Comparison of ENCODE assay signal across 10 cellular contexts in the genomic region with DNA sequence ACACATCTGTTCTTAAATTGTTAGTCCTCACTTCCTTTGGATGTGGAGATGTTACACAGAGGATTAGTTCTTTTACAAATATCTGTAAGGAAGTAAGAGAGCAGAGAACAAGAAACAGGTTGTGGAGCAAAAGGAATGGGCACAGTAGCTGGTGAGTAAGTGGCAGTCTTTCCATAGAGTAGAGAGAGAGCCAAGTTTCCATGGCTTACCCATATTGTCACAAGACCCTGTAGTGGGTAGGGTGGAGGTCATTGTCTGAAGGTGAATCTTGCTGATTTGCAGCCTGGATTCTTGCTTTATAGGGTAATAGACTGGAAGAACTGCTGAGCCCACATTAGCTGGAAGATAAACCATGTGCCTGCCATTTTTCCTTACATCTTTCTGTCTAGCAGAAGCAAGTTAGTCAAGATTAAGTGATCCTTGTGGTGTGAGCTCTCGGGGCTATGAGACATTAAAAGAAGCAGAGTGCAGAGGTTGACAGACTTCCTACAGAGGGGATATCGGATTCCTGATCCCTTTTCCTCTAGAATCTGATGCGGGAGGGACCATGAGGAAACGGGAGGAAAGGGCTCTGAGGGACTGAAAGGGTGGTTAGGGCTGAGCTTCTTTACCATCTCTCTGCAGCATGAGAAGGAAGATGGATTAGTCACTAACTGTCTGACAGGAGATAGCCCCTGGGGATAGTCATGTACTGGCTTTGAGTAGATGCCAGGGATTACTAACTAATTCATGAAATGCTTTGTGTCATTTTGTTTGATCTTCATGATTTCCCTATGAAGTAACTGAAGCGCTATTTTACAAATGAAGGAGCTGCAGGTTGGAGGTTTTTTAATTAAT. TPM values are rescaled to one million over a fixed set of nuclear protein-coding genes. Genes with fewer than 3 reads are reported as not detected.
DNase-seq lines count a peak whose midpoint lies in the region; ATAC-seq and TF ChIP-seq lines count a peak whose summit lies in the region.
"Had no signal": no experiment of that assay in that cellular context is flagged by ENCODE, and none has a peak within 500 bp of the region (broad histone marks: within the 10 kb centered on the region; RNA-seq: fewer than 3 reads in every experiment).

No MANE protein-coding gene starts in this region.

- intact Hi-C loops in stomach (cut with DNase I; ENCODE audit: low total_unique reads), result no loop called here

- no peak overlapping the region for H3K4me3 Mint-ChIP-seq in stimulated activated naive CD8-positive, alpha-beta T cell treated with anti-CD3 and anti-CD28 coated beads, Interleukin-15, amount 100 ng/mL, for 72 hours
- no peak overlapping the region for H3K4me3 Mint-ChIP-seq in T-helper 17 cell

- peaks cover 11 to 56% (median 33%) of the 10 kb centered on the region in 4 donors for H3K4me1 ChIP-seq in stomach

- no peak for DNase-seq in stimulated activated naive CD8-positive, alpha-beta T cell treated with anti-CD3 and anti-CD28 coated beads, Interleukin-15, Interleukin-2, amounts not matched to agents 100 U/mL and 50 U/mL, for 24 hours
- DNase-seq in stimulated activated naive CD8-positive, alpha-beta T cell treated with anti-CD3 and anti-CD28 coated beads, Interleukin-15, amount 100 ng/mL, for 72 hours, result no peak
- DNase-seq in T-helper 17 cell, result no peak
- DNase-seq in hepatic stellate cell (ENCODE audit: low spot score), result peak; percentile 65
- no peak for DNase-seq in NAMALWA (ENCODE audit: low spot score)
- DNase-seq in stomach, result no peak
- DNase-seq: activated CD4-positive, alpha-beta T cell treated with anti-CD3 and anti-CD28 coated beads for 1 hour had no signal

- H3K27ac ChIP-seq in stomach, result no peak overlapping the region
- H3K27ac ChIP-seq: thoracic aorta had no signal

- TF ChIP-seq POLR2A in stomach (IDR thresholded peaks at IDR 0.05), result no peak

- peaks cover 21% of the 10 kb centered on the region for H3K4me1 Mint-ChIP-seq in stimulated activated naive CD8-positive, alpha-beta T cell treated with anti-CD3 and anti-CD28 coated beads, Interleukin-15, amount 100 ng/mL, for 72 hours
- peaks cover 22% of the 10 kb centered on the region for H3K4me1 Mint-ChIP-seq in T-helper 17 cell

- TF ChIP-seq CTCF in stomach (IDR thresholded peaks at IDR 0.05), result no peak

- H3K27me3 Mint-ChIP-seq in stimulated activated naive CD8-positive, alpha-beta T cell treated with anti-CD3 and anti-CD28 coated beads, Interleukin-15, amount 100 ng/mL, for 72 hours, result no peaks in the 10 kb centered on the region
- H3K27me3 Mint-ChIP-seq in T-helper 17 cell, result no peaks in the 10 kb centered on the region

- peaks cover 4% of the 10 kb centered on the region for H3K36me3 Mint-ChIP-seq in T-helper 17 cell (ENCODE audit: low read depth)

- no peak for TF ChIP-seq EP300 in stomach (IDR thresholded peaks at IDR 0.05)

- H3K27me3 ChIP-seq in stomach, result no peaks in the 10 kb centered on the region

- 81 to 93% (median 90%) methylated on average over 5 of the region's 5 CpGs for WGBS in stomach, 5 donors

- H3K9me3 Mint-ChIP-seq in stimulated activated naive CD8-positive, alpha-beta T cell treated with anti-CD3 and anti-CD28 coated beads, Interleukin-15, amount 100 ng/mL, for 72 hours, result no peaks in the 10 kb centered on the region

- no peaks in the 10 kb centered on the region for H3K9me3 ChIP-seq in T-helper 17 cell (ENCODE audit: control insufficient read depth, low read length, poor library complexity, severe bottlenecking)
- H3K9me3 ChIP-seq in stomach, result no peaks in the 10 kb centered on the region
- H3K9me3 ChIP-seq: thoracic aorta had no signal

- H3K36me3 ChIP-seq in stomach, result peaks cover 5 to 54% (median 36%) of the 10 kb centered on the region in 4 donors
- H3K36me3 ChIP-seq: thoracic aorta had no signal

- H3K4me3 ChIP-seq in stomach, result no peak overlapping the region
- H3K4me3 ChIP-seq: thoracic aorta had no signal

- H3K27ac Mint-ChIP-seq in stimulated activated naive CD8-positive, alpha-beta T cell treated with anti-CD3 and anti-CD28 coated beads, Interleukin-15, amount 100 ng/mL, for 72 hours, result peak overlapping the region in 1 of 2 donors; percentile 74
- H3K27ac Mint-ChIP-seq in T-helper 17 cell, result peak overlapping the region; percentile 47

- ATAC-seq in stimulated activated naive CD8-positive, alpha-beta T cell treated with anti-CD3 and anti-CD28 coated beads, Interleukin-15, Interleukin-2, amounts not matched to agents 100 U/mL and 50 U/mL, for 24 hours, result peak; percentile 59
- no peak for ATAC-seq in stimulated activated naive CD8-positive, alpha-beta T cell treated with anti-CD3 and anti-CD28 coated beads, Interleukin-15, amount 100 ng/mL, for 72 hours
- ATAC-seq in T-helper 17 cell (no peak), HG02623 (IDR thresholded peaks at IDR 0.05; ENCODE audit: unreplicated experiment) (no peak), GM18498 (IDR thresholded peaks at IDR 0.05; ENCODE audit: unreplicated experiment) (no peak)

RNA-seq across cellular contexts. Expression of gene LRTM2, which starts 44.0 kb away (rescaled TPM):
- total RNA-seq in T-helper 17 cell (not detected), stomach (not detected)
- under 1 TPM in 1 of 3 donors, not detected in 2; 0.03 TPM for polyA plus RNA-seq in stomach
- total RNA-seq: thoracic aorta had no signal
